Comparison of ENCODE assay signal across 25 cellular contexts in genomic region chr7:151254851-151255250, GRCh38. TPM values are rescaled to one million over a fixed set of nuclear protein-coding genes. Genes with fewer than 3 reads are reported as not detected.
"Had no signal": no experiment of that assay in that cellular context is flagged by ENCODE, and none has a peak within 500 bp of the region (broad histone marks: within the 10 kb centered on the region; RNA-seq: fewer than 3 reads in every experiment).

No MANE protein-coding gene starts in this region.

- H3K4me3 Mint-ChIP-seq: central memory CD8-positive, alpha-beta T cell had no signal

- ATAC-seq: esophagus mucosa; naive thymus-derived CD4-positive, alpha-beta T cell; sciatic nerve had no signal

- H3K27ac ChIP-seq: parathyroid adenoma, prostate gland, skin epidermis, suprapubic skin, thyroid gland, upper lobe of left lung, uterus had no signal

- H3K9ac ChIP-seq: parathyroid adenoma had no signal

- DNase-seq: effector memory CD4-positive, alpha-beta T cell; islet precursor cell; naive thymus-derived CD4-positive, alpha-beta T cell; occipital lobe; stimulated activated CD4-positive, alpha-beta T cell treated with anti-CD3 and anti-CD28 coated beads, Interleukin-12 subunit alpha, Interleukin-12 subunit beta, amount 100 ng/mL, for 4 hours; stimulated activated naive CD4-positive, alpha-beta T cell treated with Interleukin-2 at 50 U/mL for 16 hours; thyroid gland; upper lobe of left lung; uterus had no signal

- H3K27ac Mint-ChIP-seq: naive thymus-derived CD4-positive, alpha-beta T cell had no signal

- H3K36me3 ChIP-seq: heart left ventricle, prostate gland, suprapubic skin, thyroid gland, upper lobe of left lung, uterus had no signal

- H3K27me3 ChIP-seq: suprapubic skin, thyroid gland, upper lobe of left lung, uterus had no signal

- H3K9me3 ChIP-seq: heart left ventricle, prostate gland, suprapubic skin, thyroid gland, upper lobe of left lung, uterus had no signal

- H3K4me3 ChIP-seq: heart left ventricle, prostate gland, skin epidermis, suprapubic skin, thyroid gland, upper lobe of left lung, uterus had no signal

- H3K9me3 Mint-ChIP-seq: central memory CD8-positive, alpha-beta T cell; naive thymus-derived CD4-positive, alpha-beta T cell had no signal

- H3K4me1 ChIP-seq: prostate gland had no signal

RNA-seq across cellular contexts. Expression of gene H2BK1, which starts 44.6 kb away (rescaled TPM):
- total RNA-seq: esophagus mucosa, fibroblast of lung, frontal cortex, glomerular endothelial cell, heart left ventricle, liver, lung microvascular endothelial cell, mesenteric fat pad, mononuclear cell, occipital lobe, renal cortical epithelial cell, sciatic nerve, suprapubic skin, thyroid gland, upper lobe of left lung had no signal
- polyA plus RNA-seq: fibroblast of lung; heart left ventricle; liver; naive thymus-derived CD4-positive, alpha-beta T cell had no signal
